In the genomic region with DNA sequence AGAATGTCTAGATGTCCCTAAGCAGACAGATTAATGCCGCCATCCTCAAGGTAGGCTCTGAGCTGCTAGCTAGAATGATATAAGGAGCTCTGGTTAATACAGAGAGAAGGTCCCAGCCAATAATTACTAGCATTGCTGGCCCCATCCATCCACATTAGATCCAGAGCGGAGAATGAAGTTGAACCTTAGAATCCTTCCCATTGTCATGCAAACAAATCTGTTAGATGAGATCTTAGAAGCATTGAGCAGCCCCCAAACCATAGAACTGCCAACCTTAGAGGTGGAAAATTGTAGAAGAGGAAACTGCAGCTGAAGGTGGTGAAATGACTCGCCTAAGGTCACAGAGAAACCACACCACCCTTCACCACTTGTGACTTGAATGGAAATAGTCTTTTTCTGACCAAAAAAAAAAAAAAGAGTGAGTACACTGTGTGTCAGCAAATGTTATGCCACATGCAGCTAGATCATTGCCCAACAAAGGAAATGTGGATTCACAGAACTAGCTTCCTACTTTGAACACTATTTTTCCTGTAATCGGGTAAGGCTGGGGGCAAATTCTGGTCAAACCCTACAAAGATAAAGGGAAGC, we compare ENCODE assay signal across 9 cellular contexts.
DNase-seq lines count a peak whose midpoint lies in the region; ATAC-seq and TF ChIP-seq lines count a peak whose summit lies in the region.
"Had no signal": no experiment of that assay in that cellular context is flagged by ENCODE, and none has a peak within 500 bp of the region (broad histone marks: within the 10 kb centered on the region; RNA-seq: fewer than 3 reads in every experiment).

No MANE protein-coding gene starts in this region.

- H3K36me3 ChIP-seq in right atrium auricular region: no peaks in the 10 kb centered on the region
- no peaks in the 10 kb centered on the region for H3K36me3 ChIP-seq in left lung
- H3K36me3 ChIP-seq: pancreas had no signal

- no peak overlapping the region for H3K4me3 ChIP-seq in right atrium auricular region
- H3K4me3 ChIP-seq in left lung: no peak overlapping the region
- H3K4me3 ChIP-seq: pancreas had no signal

- H3K27ac ChIP-seq in right atrium auricular region (peak overlapping the region in 1 of 2 donors; percentile 40), left lung (peak overlapping the region; percentile 66 to 97)

- CTCF ChIA-PET in activated CD4-positive, alpha-beta memory T cell treated with anti-CD3 and anti-CD28 coated beads for 36 hours (lab: Charles Lee): interaction anchor here (0.6 to 3.6 kb wide), 12 partner anchors 9 to 336 kb away, joined by 3 to 37 read pairs (median 6); a partner anchor contains a TSS

- ATAC-seq in Right ventricle myocardium superior (ENCODE audit: poor library complexity): peak; percentile 82
- ATAC-seq in HG03135 (IDR thresholded peaks at IDR 0.05; ENCODE audit: unreplicated experiment): peak; percentile 78
- peak; percentile 69 for ATAC-seq in left lung

- peaks cover 0 to 8% of the 10 kb centered on the region in 2 donors for H3K9me3 ChIP-seq in right atrium auricular region
- H3K9me3 ChIP-seq in left lung: no peaks in the 10 kb centered on the region
- H3K9me3 ChIP-seq: pancreas had no signal

- H3K4me3 Mint-ChIP-seq in activated CD4-positive, alpha-beta memory T cell treated with anti-CD3 and anti-CD28 coated beads for 36 hours: peak overlapping the region; percentile 34
- H3K4me3 Mint-ChIP-seq in endothelial cell (ENCODE audit: unreplicated experiment): no peak overlapping the region

- H3K27me3 ChIP-seq in right atrium auricular region (no peaks in the 10 kb centered on the region), left lung (no peaks in the 10 kb centered on the region)
- H3K27me3 ChIP-seq: pancreas had no signal

- H3K4me1 ChIP-seq in right atrium auricular region: no peaks in the 10 kb centered on the region
- H3K4me1 ChIP-seq in left lung: peaks cover 0 to 74% of the 10 kb centered on the region in 2 donors

- intact Hi-C loops in Right ventricle myocardium superior (cut with DNase I): no loop called here
- intact Hi-C loops in activated CD4-positive, alpha-beta memory T cell treated with anti-CD3 and anti-CD28 coated beads for 36 hours (cut with micrococcal nuclease): loop anchor here (1.0 to 2.0 kb wide), 3 partner anchors 41 to 929 kb away; a partner anchor contains a TSS
- intact Hi-C loops in left lung (cut with DNase I): no loop called here

- H3K4me1 Mint-ChIP-seq in activated CD4-positive, alpha-beta memory T cell treated with anti-CD3 and anti-CD28 coated beads for 36 hours (ENCODE audit: low read depth): peaks cover 87% of the 10 kb centered on the region
- H3K4me1 Mint-ChIP-seq in endothelial cell (ENCODE audit: unreplicated experiment): no peaks in the 10 kb centered on the region

- H3K9me3 Mint-ChIP-seq in activated CD4-positive, alpha-beta memory T cell treated with anti-CD3 and anti-CD28 coated beads for 36 hours: peaks cover 20% of the 10 kb centered on the region
- H3K9me3 Mint-ChIP-seq in endothelial cell (ENCODE audit: unreplicated experiment): no peaks in the 10 kb centered on the region

- POLR2A ChIA-PET in activated CD4-positive, alpha-beta memory T cell treated with anti-CD3 and anti-CD28 coated beads for 36 hours (lab: Charles Lee): interaction anchor here (0.6 to 5.3 kb wide), 18 partner anchors 8 to 252 kb away, joined by 3 to 89 read pairs (median 6); a partner anchor contains a TSS

- peak overlapping the region; percentile 96 for H3K27ac Mint-ChIP-seq in activated CD4-positive, alpha-beta memory T cell treated with anti-CD3 and anti-CD28 coated beads for 36 hours
- H3K27ac Mint-ChIP-seq in endothelial cell (ENCODE audit: unreplicated experiment): no peak overlapping the region

- peaks cover 15% of the 10 kb centered on the region for H3K36me3 Mint-ChIP-seq in activated CD4-positive, alpha-beta memory T cell treated with anti-CD3 and anti-CD28 coated beads for 36 hours
- no peaks in the 10 kb centered on the region for H3K36me3 Mint-ChIP-seq in endothelial cell (ENCODE audit: low read depth, unreplicated experiment)

- DNase-seq in Right ventricle myocardium superior: no peak
- DNase-seq in right atrium auricular region (ENCODE audit: low spot score): no peak
- DNase-seq in activated CD4-positive, alpha-beta memory T cell treated with anti-CD3 and anti-CD28 coated beads for 36 hours: peak; percentile 81
- DNase-seq in left lung: no peak
- DNase-seq in NCI-H1417 (lab: John Stamatoyannopoulos, UW): no peak
- no peak for DNase-seq in COLO829 (ENCODE audit: low spot score)
- DNase-seq in endothelial cell (ENCODE audit: low spot score): no peak
- DNase-seq: pancreas had no signal

- TF ChIP-seq CTCF in right atrium auricular region (IDR thresholded peaks at IDR 0.05): no peak
- TF ChIP-seq CTCF in left lung (IDR thresholded peaks at IDR 0.05): no peak
- TF ChIP-seq CTCF in endothelial cell (IDR thresholded peaks at IDR 0.05; ENCODE audit: unreplicated experiment): no peak

- no peaks in the 10 kb centered on the region for H3K27me3 Mint-ChIP-seq in activated CD4-positive, alpha-beta memory T cell treated with anti-CD3 and anti-CD28 coated beads for 36 hours
- H3K27me3 Mint-ChIP-seq in endothelial cell (ENCODE audit: unreplicated experiment): peaks cover 2% of the 10 kb centered on the region
